In genomic region chr17:73096866-73097265, GRCh38 we compare ENCODE assay signal across 14 cellular contexts. TPM values are rescaled to one million over a fixed set of nuclear protein-coding genes. Genes with fewer than 3 reads are reported as not detected.
DNase-seq lines count a peak whose midpoint lies in the region; ATAC-seq and TF ChIP-seq lines count a peak whose summit lies in the region.
"Had no signal": no experiment of that assay in that cellular context is flagged by ENCODE, and none has a peak within 500 bp of the region (broad histone marks: within the 10 kb centered on the region; RNA-seq: fewer than 3 reads in every experiment).

No MANE protein-coding gene starts in this region.

- no peak overlapping the region for H3K27ac ChIP-seq in mammary epithelial cell (ENCODE audit: insufficient read depth, low read depth, low read length)
- peak overlapping the region; percentile 14 for H3K27ac ChIP-seq in osteoblast (ENCODE audit: low read depth, low read length)
- H3K27ac ChIP-seq: foreskin keratinocyte, tibial nerve had no signal

- intact Hi-C loops in mammary epithelial cell (cut with micrococcal nuclease), result no loop called here

- peaks cover 3% of the 10 kb centered on the region for H3K4me1 ChIP-seq in mammary epithelial cell (ENCODE audit: insufficient read depth, low read length)
- peaks cover 16% of the 10 kb centered on the region for H3K4me1 ChIP-seq in osteoblast (ENCODE audit: insufficient read depth, low read length)
- H3K4me1 ChIP-seq: foreskin keratinocyte had no signal

- no peaks in the 10 kb centered on the region for H3K9me3 ChIP-seq in mammary epithelial cell (replicated peaks; ENCODE audit: insufficient read depth, low read length)
- H3K9me3 ChIP-seq in osteoblast (ENCODE audit: low read depth, low read length), result no peaks in the 10 kb centered on the region
- H3K9me3 ChIP-seq: tibial nerve had no signal

- dilution Hi-C loops in mammary epithelial cell (cut with HindIII; ENCODE audit: low sequenced_read_pairs), result no loop called here

- 21% methylated on average over 4 of the region's 6 CpGs for WGBS in mammary epithelial cell (ENCODE audit: low coverage, missing lambda C conversion rate)

- H2AFZ ChIP-seq in mammary epithelial cell (ENCODE audit: low read depth, low read length) (peak overlapping the region; percentile 27), osteoblast (ENCODE audit: low read length) (peak overlapping the region; percentile 47)

- no peak overlapping the region for H3K9ac ChIP-seq in mammary epithelial cell (ENCODE audit: insufficient read depth, low read length)

- CTCF ChIA-PET in mammary epithelial cell (lab: Charles Lee; ENCODE audit: low non-redundant PET), result no interaction called here

- no peaks in the 10 kb centered on the region for H4K20me1 ChIP-seq in mammary epithelial cell (ENCODE audit: insufficient read depth, low read length)
- H4K20me1 ChIP-seq in osteoblast (ENCODE audit: insufficient read depth, low read length), result no peaks in the 10 kb centered on the region

- H3K4me3 ChIP-seq in mammary epithelial cell (replicated peaks in 1 of 3; ENCODE audit: insufficient read depth in 1 of 3, low read depth in 2 of 3, low read length in 3 of 3), result no peak overlapping the region
- H3K4me3 ChIP-seq in osteoblast (ENCODE audit: insufficient read depth, low read length), result no peak overlapping the region
- H3K4me3 ChIP-seq: tibial nerve had no signal

- no peaks in the 10 kb centered on the region for H3K27me3 ChIP-seq in mammary epithelial cell (ENCODE audit: insufficient read depth, low read length)
- H3K27me3 ChIP-seq in osteoblast (ENCODE audit: insufficient read depth, low read length), result no peaks in the 10 kb centered on the region
- H3K27me3 ChIP-seq: tibial nerve had no signal

- BruUV-seq in mammary epithelial cell (replicated peaks; lab: Mats Ljungman, UMichigan), result no TSS peak

- H3K36me3 ChIP-seq in mammary epithelial cell (ENCODE audit: insufficient read depth, low read length) (no peaks in the 10 kb centered on the region), osteoblast (ENCODE audit: insufficient read depth, low read length) (no peaks in the 10 kb centered on the region)
- H3K36me3 ChIP-seq: tibial nerve had no signal

- in situ Hi-C loops in mammary epithelial cell (cut with MboI; ENCODE audit: low sequenced_read_pairs in 2 of 2) (no loop called here), GM13977 (cut with MboI; ENCODE audit: low pct_unique_long_range_greater_than_20kb, low sequenced_read_pairs, unreplicated experiment) (no loop called here)

- DNase-seq in CD1c-positive myeloid dendritic cell (ENCODE audit: extremely low spot score) (peak; percentile 64), NOMO-1 (lab: John Stamatoyannopoulos, UW; ENCODE audit: unreplicated experiment in 2 of 2) (peak; percentile 64 to 66), mammary epithelial cell (peak; percentile 50), osteoblast (ENCODE audit: insufficient read length, low spot score, missing footprints) (peak; percentile 43), GM13977 (ENCODE audit: low spot score) (no peak), T1000 (lab: John Stamatoyannopoulos, UW) (no peak), activated gamma-delta T cell (lab: John Stamatoyannopoulos, UW) (no peak)
- DNase-seq: activated B cell treated with CpG ODN at 0.5 μM for 24 hours, DND-41, foreskin keratinocyte, NCI-H1694, SW 1271 had no signal

- no peaks in the 10 kb centered on the region for H3K79me2 ChIP-seq in mammary epithelial cell (ENCODE audit: insufficient read depth, low read length)
- no peaks in the 10 kb centered on the region for H3K79me2 ChIP-seq in osteoblast (ENCODE audit: insufficient read depth, low read length)

- TF ChIP-seq CTCF in mammary epithelial cell (conservative IDR thresholded peaks at IDR 0.05 in 1 of 2, IDR thresholded peaks at IDR 0.05 in 1 of 2; ENCODE audit: extremely low read depth in 1 of 2, insufficient read depth in 1 of 2, low read depth in 1 of 2, low read length in 2 of 2) (no peak), osteoblast (IDR thresholded peaks at IDR 0.05; ENCODE audit: extremely low read depth, low read depth, low read length) (no peak), GM13977 (IDR thresholded peaks at IDR 0.05; ENCODE audit: extremely low read depth, insufficient read depth, missing control alignments) (no peak)

- H3K4me2 ChIP-seq in mammary epithelial cell (ENCODE audit: insufficient read depth, low read depth, low read length) (no peak overlapping the region), osteoblast (ENCODE audit: insufficient read depth, low read length) (peak overlapping the region; percentile 30)

- no peak for ATAC-seq in GM19023 (IDR thresholded peaks at IDR 0.05; ENCODE audit: unreplicated experiment)
- ATAC-seq: foreskin keratinocyte had no signal

RNA-seq across cellular contexts. Expression of gene SLC39A11, which starts 4.4 kb away (rescaled TPM):
- total RNA-seq in mammary epithelial cell (10 to 100 TPM; 20.0 to 24.8 TPM), osteoblast (20.9 and 27.1 TPM in 2 replicates)
- polyA plus RNA-seq in mammary epithelial cell, result 7.6 TPM
- 45.6 TPM for polyA minus RNA-seq in mammary epithelial cell

Comparison
In these comparisons a context has a peak if more than half of its experiments do, and no peak if none do; other contexts are left out.
1. DNase-seq: peak in CD1c-positive myeloid dendritic cell (single experiment), NOMO-1 (2 of 2), mammary epithelial cell (single experiment) and osteoblast (single experiment); none in GM13977 (single experiment), T1000 (single experiment) and activated gamma-delta T cell (single experiment).